Comparison of ENCODE assay signal across 8 cellular contexts in the genomic region with DNA sequence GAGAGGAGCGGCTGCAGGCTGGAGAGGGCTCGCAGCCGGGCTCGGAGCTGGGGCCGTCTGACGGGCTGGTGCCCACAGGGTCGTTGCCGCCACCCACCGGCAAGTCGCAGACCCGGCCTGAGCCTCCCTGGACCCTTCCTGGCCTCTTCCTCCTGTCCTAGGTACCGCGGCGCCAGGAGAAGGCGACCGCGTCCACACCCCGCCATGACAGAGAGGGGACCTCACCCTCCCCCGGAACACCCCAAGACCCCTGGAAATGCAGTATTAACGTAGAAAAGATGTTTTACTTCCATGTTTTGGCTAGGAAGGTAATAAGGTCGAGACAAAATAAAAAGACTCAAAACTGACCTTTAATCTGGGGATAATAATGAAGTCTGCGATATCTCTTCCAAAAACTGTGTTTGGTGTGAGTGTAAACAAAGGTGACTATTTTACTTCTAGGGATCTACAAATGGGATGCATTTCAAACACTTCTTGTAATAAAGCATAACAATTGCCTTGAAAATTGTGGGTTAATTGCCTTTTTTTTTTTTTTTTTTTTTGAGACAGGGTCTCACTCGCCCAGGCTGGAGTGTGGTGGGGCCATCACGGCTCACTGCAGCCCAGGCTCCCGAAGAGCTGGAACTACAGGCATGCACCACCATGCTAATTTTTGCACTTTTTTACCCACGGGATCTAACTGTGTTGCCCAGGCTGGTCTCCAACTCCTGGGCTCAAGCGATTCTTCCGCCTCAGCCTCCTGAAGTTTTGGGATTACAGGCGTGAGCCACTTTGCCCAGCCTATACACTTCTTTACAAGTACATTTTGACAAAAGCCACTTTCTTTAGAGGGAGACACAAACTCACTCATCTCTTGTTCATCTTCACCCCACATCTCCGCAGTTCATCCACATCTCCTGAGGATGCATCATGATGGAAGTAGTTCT. TPM values are rescaled to one million over a fixed set of nuclear protein-coding genes. Genes with fewer than 3 reads are reported as not detected.
DNase-seq lines count a peak whose midpoint lies in the region; ATAC-seq and TF ChIP-seq lines count a peak whose summit lies in the region.

No MANE protein-coding gene starts in this region.

- DNase-seq in AG09309 (ENCODE audit: low read depth) (no peak), NT2/D1 (ENCODE audit: low read depth, low spot score) (peak; percentile 89), epithelial cell of proximal tubule (ENCODE audit: low read depth) (no peak), psoas muscle (no peak), ecto neural progenitor cell (ENCODE audit: low spot score) (no peak), AG20443 (ENCODE audit: low spot score) (no peak)
- DNase-seq in stimulated activated CD4-positive, alpha-beta T cell treated with anti-CD3 and anti-CD28 coated beads, Interleukin-15, amount 100 ng/mL, for 24 hours, result no peak

- H3K36me3 ChIP-seq in NT2/D1 (ENCODE audit: insufficient read depth, insufficient read length, low read length) (peaks cover 40% of the 10 kb centered on the region), psoas muscle (ENCODE audit: insufficient read depth in 1 of 2, low read depth in 1 of 2) (peaks cover 8 to 30% of the 10 kb centered on the region in 2 donors)

- intact Hi-C loops in psoas muscle (cut with DNase I), result loop anchor here in 1 of 2 donors (5.0 to 10.0 kb wide), 2 partner anchors 94 to 557 kb away; a partner anchor contains a TSS

- peak overlapping the region; percentile 100 for H3K9ac ChIP-seq in NT2/D1 (ENCODE audit: insufficient read length, low read depth)

- peak overlapping the region; percentile 99 for H3K27ac ChIP-seq in psoas muscle

- peak overlapping the region; percentile 89 for H3K4me3 ChIP-seq in AG09309 (ENCODE audit: control insufficient read depth, low read depth, low read length)
- peak overlapping the region; percentile 100 for H3K4me3 ChIP-seq in NT2/D1 (ENCODE audit: insufficient read length, low read depth)
- peak overlapping the region; percentile 71 for H3K4me3 ChIP-seq in epithelial cell of proximal tubule (ENCODE audit: low read depth, low read length)
- H3K4me3 ChIP-seq in psoas muscle, result peak overlapping the region; percentile 87

- TF ChIP-seq CTCF in AG09309 (IDR thresholded peaks at IDR 0.05; ENCODE audit: control insufficient read depth, insufficient read depth, low read depth, low read length, missing control alignments) (peak; percentile 13), epithelial cell of proximal tubule (conservative IDR thresholded peaks at IDR 0.05; ENCODE audit: low read depth, low read length) (peak; percentile 9), psoas muscle (IDR thresholded peaks at IDR 0.05) (no peak)

- H3K9me3 ChIP-seq in NT2/D1 (ENCODE audit: insufficient read depth, low read length) (no peaks in the 10 kb centered on the region), psoas muscle (no peaks in the 10 kb centered on the region)

- 23 to 26% (median 25%) methylated on average over 25 to 30 of the region's 30 CpGs for WGBS in psoas muscle, 3 donors

- H3K27me3 ChIP-seq in NT2/D1 (ENCODE audit: insufficient read depth, insufficient read length), result no peaks in the 10 kb centered on the region
- H3K27me3 ChIP-seq in psoas muscle (ENCODE audit: insufficient read depth in 3 of 3, low read length in 2 of 3), result no peaks in the 10 kb centered on the region

- ATAC-seq in GM19468 (IDR thresholded peaks at IDR 0.05; ENCODE audit: extremely low read depth, unreplicated experiment) (peak; percentile 17), psoas muscle (no peak)

- H3K4me1 ChIP-seq in NT2/D1 (ENCODE audit: insufficient read depth, insufficient read length) (peaks cover 6% of the 10 kb centered on the region), psoas muscle (peaks cover 30% of the 10 kb centered on the region)

RNA-seq across cellular contexts. Expression of a gene that starts 0.8 kb away (rescaled TPM):
- 32.4 and 52.5 TPM in 2 replicates for total RNA-seq in epithelial cell of proximal tubule
- 10 to 100 TPM in 3 of 4 donors, 1 to 10 TPM in 1; 9.6 to 35.7 (median 20.6) TPM for total RNA-seq in psoas muscle
- polyA plus RNA-seq in psoas muscle, result 10 to 100 TPM; 15.4 to 36.5 (median 17.6) TPM

RNA-seq across cellular contexts. Expression of a gene that starts 15.8 kb away (rescaled TPM):
- total RNA-seq in epithelial cell of proximal tubule, result 32.3 and 48.4 TPM in 2 replicates
- 10 to 100 TPM; 23.9 to 44.5 (median 30.0) TPM for total RNA-seq in psoas muscle
- 10 to 100 TPM; 48.5 to 92.9 (median 64.2) TPM for polyA plus RNA-seq in psoas muscle

RNA-seq across cellular contexts. Expression of a gene that starts 24.2 kb away (rescaled TPM):
- total RNA-seq in epithelial cell of proximal tubule (not detected in 2 replicates), psoas muscle (under 1 TPM in 1 of 4 donors, not detected in 3; 0.12 TPM)
- not detected for polyA plus RNA-seq in psoas muscle
